Comparison of ENCODE assay signal across 7 cellular contexts in genomic region chr7:45296748-45297147, GRCh38.
"Had no signal": no experiment of that assay in that cellular context is flagged by ENCODE, and none has a peak within 500 bp of the region (broad histone marks: within the 10 kb centered on the region; RNA-seq: fewer than 3 reads in every experiment).

No MANE protein-coding gene starts in this region.

- H3K4me2 ChIP-seq: KMS-11 had no signal

- FAIRE-seq: H54, HTR-8/SVneo had no signal

- DNase-seq: GOT3, H9, HCEC 1CT, KBM-7 had no signal

- H3K9ac ChIP-seq: KMS-11 had no signal

- H3K27ac ChIP-seq: KMS-11 had no signal

- H3K4me3 Mint-ChIP-seq: H9 had no signal

- H3K4me1 Mint-ChIP-seq: H9 had no signal
